1 cellular context compared by ENCODE assay signal in genomic region chr6:117440558-117441525, GRCh38.
A peak's percentile ranks its signal among the peaks of the same experiment; 100 is the strongest.
TF ChIP-seq lines count a peak whose summit lies in the region.

No MANE protein-coding gene starts in this region.

TF ChIP-seq in A549, 52 proteins besides CTCF, POLR2A, EP300 and RAD21 (continued from another document):
- TF ChIP-seq SMC3 (IDR thresholded peaks at IDR 0.05) (no peak; the same call in 2 of the 3 replicates), KDM1A (IDR thresholded peaks at IDR 0.05; ENCODE audit: low read depth) (no peak), CBX8 (IDR thresholded peaks at IDR 0.05) (no peak), RCOR1 (IDR thresholded peaks at IDR 0.05; ENCODE audit: low read depth, low read length) (no peak), RFX5 (IDR thresholded peaks at IDR 0.05) (no peak), PBX3 (IDR thresholded peaks at IDR 0.05) (no peak), FOSL2 (IDR thresholded peaks at IDR 0.05) (peak; percentile 92), FOSL2 (CRISPR knock-in tag; IDR thresholded peaks at IDR 0.05) (peak; percentile 93), HEYL (CRISPR knock-in tag; IDR thresholded peaks at IDR 0.05) (no peak), ESRRA (IDR thresholded peaks at IDR 0.05; ENCODE audit: borderline replicate concordance, low read length) (no peak), PHF8 (IDR thresholded peaks at IDR 0.05; ENCODE audit: borderline replicate concordance, low read depth) (no peak), FOXS1 (CRISPR knock-in tag; IDR thresholded peaks at IDR 0.05) (no peak), JUNB (IDR thresholded peaks at IDR 0.05) (peak; percentile 99), EHF (CRISPR knock-in tag; IDR thresholded peaks at IDR 0.05) (no peak), CEBPB (IDR thresholded peaks at IDR 0.05) (peak; percentile 86 to 98), ZNF302 (CRISPR knock-in tag; IDR thresholded peaks at IDR 0.05) (no peak), BCL3 (IDR thresholded peaks at IDR 0.05) (peak; percentile 79; the same call in 2 of the 3 replicates), CBX2 (IDR thresholded peaks at IDR 0.05; ENCODE audit: borderline replicate concordance, low read depth) (no peak), FOSB (CRISPR knock-in tag; IDR thresholded peaks at IDR 0.05) (no peak), HMGXB4 (CRISPR knock-in tag; IDR thresholded peaks at IDR 0.05; ENCODE audit: borderline replicate concordance) (no peak), E2F6 (IDR thresholded peaks at IDR 0.05; ENCODE audit: borderline replicate concordance, low read depth) (no peak), RARB (CRISPR knock-in tag; IDR thresholded peaks at IDR 0.05) (no peak), NR3C1 (IDR thresholded peaks at IDR 0.05) (no peak), BHLHE40 (IDR thresholded peaks at IDR 0.05; ENCODE audit: low read depth, low read length) (no peak), ZC3H11A (IDR thresholded peaks at IDR 0.05) (no peak), TP53 (CRISPR knock-in tag; IDR thresholded peaks at IDR 0.05) (no peak), TFCP2L1 (CRISPR knock-in tag; IDR thresholded peaks at IDR 0.05) (no peak), JUN (IDR thresholded peaks at IDR 0.05) (peak; percentile 90 to 91; a peak in 4 of 5 replicates), ATOH8 (CRISPR knock-in tag; IDR thresholded peaks at IDR 0.05; ENCODE audit: low read depth) (no peak), HES2 (IDR thresholded peaks at IDR 0.05) (peak; percentile 93), CHD2 (IDR thresholded peaks at IDR 0.05; ENCODE audit: low read length, partially characterized antibody) (no peak), SREBF2 (IDR thresholded peaks at IDR 0.05) (no peak), MAX (IDR thresholded peaks at IDR 0.05) (peak; percentile 54), MYC (IDR thresholded peaks at IDR 0.05; ENCODE audit: borderline replicate concordance, low read length) (no peak), NPAS2 (CRISPR knock-in tag; IDR thresholded peaks at IDR 0.05; ENCODE audit: borderline replicate concordance) (no peak), EHMT2 (IDR thresholded peaks at IDR 0.05; ENCODE audit: low read depth) (no peak), MAFK (IDR thresholded peaks at IDR 0.05; ENCODE audit: partially characterized antibody) (no peak)
